Comparison of ENCODE assay signal across 9 cellular contexts in the genomic region with DNA sequence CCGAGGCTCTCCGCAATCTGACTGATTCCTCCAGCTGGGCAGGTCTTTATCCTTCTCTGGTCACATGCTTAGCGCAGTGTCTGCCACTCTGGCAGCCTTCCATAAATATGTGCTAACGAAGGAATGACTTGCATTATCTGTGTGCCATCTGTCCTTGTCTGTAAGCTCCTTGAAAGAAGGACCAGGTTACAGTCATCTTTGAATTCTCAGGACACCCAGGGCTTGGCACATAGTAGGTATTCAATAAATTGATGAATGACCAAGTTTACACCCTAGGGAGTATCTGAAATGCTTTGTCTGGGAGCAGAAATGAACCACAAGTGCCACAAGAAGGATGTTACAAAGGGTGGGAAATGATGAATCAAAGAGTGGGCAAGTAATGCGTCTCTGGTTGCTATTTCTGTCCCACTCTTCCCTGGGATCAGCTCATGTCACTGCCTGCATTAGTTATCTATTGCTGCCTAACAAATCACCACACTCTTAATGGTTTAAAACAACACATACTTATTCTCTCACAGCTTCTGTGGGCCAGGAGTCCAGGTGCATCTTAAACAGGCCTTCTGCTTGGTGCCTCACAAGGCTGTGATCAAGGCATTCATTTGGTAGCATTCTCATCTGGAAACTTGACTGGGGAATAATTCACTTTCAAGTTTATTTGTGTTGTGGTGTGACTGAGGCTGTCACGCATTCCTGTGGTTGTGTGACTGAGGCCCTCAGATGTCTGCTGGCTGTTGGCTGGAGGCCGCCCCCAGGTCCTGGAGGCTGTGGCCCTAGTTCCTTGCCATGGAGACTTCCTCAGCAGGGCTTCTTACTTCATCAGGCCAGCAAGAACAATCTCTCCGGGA. TPM values are rescaled to one million over a fixed set of nuclear protein-coding genes. Genes with fewer than 3 reads are reported as not detected.
DNase-seq lines count a peak whose midpoint lies in the region; FAIRE-seq and TF ChIP-seq lines count a peak whose summit lies in the region.
"Had no signal": no experiment of that assay in that cellular context is flagged by ENCODE, and none has a peak within 500 bp of the region (broad histone marks: within the 10 kb centered on the region; RNA-seq: fewer than 3 reads in every experiment).

No MANE protein-coding gene starts in this region.

- no peaks in the 10 kb centered on the region for H4K20me1 ChIP-seq in GM23248 (ENCODE audit: insufficient read depth)

- FAIRE-seq in kidney (lab: Jason Lieb, UNC), result no peak

- H3K9me2 ChIP-seq in GM23248 (ENCODE audit: insufficient read depth), result no peaks in the 10 kb centered on the region

- CTCF ChIA-PET in GM10248 (lab: Yijun Ruan, JAX), result interaction anchor here (0.7 to 1.0 kb wide), 2 partner anchors 9 to 42 kb away, joined by 3 read pairs; no protein-coding TSS in a partner anchor

- no peak for TF ChIP-seq CTCF in GM12864 (IDR thresholded peaks at IDR 0.05; ENCODE audit: low read depth, low read length, missing control alignments)
- TF ChIP-seq CTCF in kidney epithelial cell (IDR thresholded peaks at IDR 0.05; ENCODE audit: insufficient read depth, low read length, poor library complexity, severe bottlenecking), result no peak
- no peak for TF ChIP-seq CTCF in kidney (IDR thresholded peaks at IDR 0.05; ENCODE audit: borderline replicate concordance, extremely low read depth, insufficient read depth)
- no peak for TF ChIP-seq CTCF in GM10248 (IDR thresholded peaks at IDR 0.05; ENCODE audit: control extremely low read depth, extremely low read depth, low read depth, missing control alignments)

- H3K9ac ChIP-seq in GM23248, result no peak overlapping the region
- no peak overlapping the region for H3K9ac ChIP-seq in kidney (ENCODE audit: low read length in 2 of 2)

- no peaks in the 10 kb centered on the region for H3K79me2 ChIP-seq in GM23248 (ENCODE audit: insufficient read depth)

- DNase-seq in GM12864 (ENCODE audit: low read depth) (peak; percentile 47), GM23248 (peak; percentile 44), NCI-H2171 (lab: John Stamatoyannopoulos, UW) (peak; percentile 63), kidney epithelial cell (ENCODE audit: low read depth) (peak; percentile 41), kidney (no peak), GM10248 (ENCODE audit: extremely low spot score) (no peak), NCI-H2029 treated with DMSO at 0.1 percent for 48 hours (lab: John Stamatoyannopoulos, UW) (no peak), medulla oblongata (ENCODE audit: extremely low spot score) (no peak)

- no peak overlapping the region for H3K27ac ChIP-seq in GM23248
- no peak overlapping the region for H3K27ac ChIP-seq in kidney (ENCODE audit: low read depth in 2 of 2, low read length in 2 of 2)
- H3K27ac ChIP-seq: body of pancreas had no signal

- H3K9me3 ChIP-seq in GM23248 (ENCODE audit: low read depth) (no peaks in the 10 kb centered on the region), kidney (ENCODE audit: control insufficient read depth in 1 of 2, low read length in 2 of 2) (no peaks in the 10 kb centered on the region)
- H3K9me3 ChIP-seq: body of pancreas had no signal

- H3K27me3 ChIP-seq in GM23248 (replicated peaks; ENCODE audit: insufficient read depth), result peaks cover 14% of the 10 kb centered on the region
- no peaks in the 10 kb centered on the region for H3K27me3 ChIP-seq in kidney epithelial cell (ENCODE audit: control insufficient read depth, insufficient read depth, low read length)
- H3K27me3 ChIP-seq: body of pancreas had no signal

- 0 out of 2 replicates have a peak, but pooled peaks cover 5% of the 10 kb centered on the region for H3F3A ChIP-seq in GM23248 (ENCODE audit: insufficient read depth)

- 41 to 50% methylated on average over 7 to 8 of the region's 8 CpGs for WGBS in GM23248 (ENCODE audit: low coverage in 1 of 2, low lambda C conversion rate in 2 of 2, missing lambda C conversion rate in 2 of 2), 2 experiments

- POLR2A ChIA-PET in GM10248 (lab: Yijun Ruan, JAX), result no interaction called here

- H3K4me1 ChIP-seq in GM23248 (ENCODE audit: insufficient read depth) (no peaks in the 10 kb centered on the region), kidney (ENCODE audit: control insufficient read depth in 1 of 2, insufficient read depth in 1 of 2, low read depth in 1 of 2, low read length in 2 of 2) (no peaks in the 10 kb centered on the region)
- H3K4me1 ChIP-seq: body of pancreas had no signal

- in situ Hi-C loops in GM23248 (cut with MboI), result no loop called here

- H2AFZ ChIP-seq in GM23248, result no peak overlapping the region

- H3K4me2 ChIP-seq in GM23248 (ENCODE audit: unreplicated experiment), result no peak overlapping the region

- intact Hi-C loops in kidney (cut with DNase I), result no loop called here

- H3K4me3 ChIP-seq in GM12864 (ENCODE audit: low read depth, low read length), result no peak overlapping the region
- H3K4me3 ChIP-seq in GM23248, result no peak overlapping the region
- no peak overlapping the region for H3K4me3 ChIP-seq in kidney epithelial cell (ENCODE audit: low read depth, low read length)
- H3K4me3 ChIP-seq in kidney (ENCODE audit: low read length in 2 of 2), result no peak overlapping the region
- H3K4me3 ChIP-seq: body of pancreas had no signal

- H3K36me3 ChIP-seq in GM23248 (ENCODE audit: low read depth), result no peaks in the 10 kb centered on the region
- no peaks in the 10 kb centered on the region for H3K36me3 ChIP-seq in kidney epithelial cell (ENCODE audit: control insufficient read depth, insufficient read depth, low read length)
- no peaks in the 10 kb centered on the region for H3K36me3 ChIP-seq in kidney (ENCODE audit: control insufficient read depth in 1 of 2, insufficient read depth in 2 of 2, low read length in 2 of 2)

RNA-seq across cellular contexts. Expression of a gene that starts 16.6 kb away (rescaled TPM):
- total RNA-seq in GM23248 (2014; rRNA removed; shearing (Covaris generic)), result not detected in 2 replicates
- polyA plus RNA-seq in GM23248 (2016; fragmentation: Nextera tagmentation; extraction: Ambion mirVana), result not detected in 2 replicates
- total RNA-seq in kidney epithelial cell, result not detected in 2 replicates
- total RNA-seq in kidney, result 0.60 TPM
- 0.41 TPM for polyA plus RNA-seq in kidney (ENCODE audit: insufficient read depth, low read depth, low replicate concordance)

Comparison
In these comparisons a context has a peak if more than half of its experiments do, and no peak if none do; other contexts are left out.
1. DNase-seq: peak in GM12864 (single experiment), GM23248 (single experiment), NCI-H2171 (single experiment) and kidney epithelial cell (single experiment); none in kidney (single experiment), GM10248 (single experiment), NCI-H2029 treated with DMSO at 0.1 percent for 48 hours (single experiment) and medulla oblongata (single experiment).